ENCODE assay signal across 11 cellular contexts in genomic region chr7:81299272-81299671, GRCh38.
DNase-seq lines count a peak whose midpoint lies in the region; ATAC-seq and TF ChIP-seq lines count a peak whose summit lies in the region.
"Had no signal": no experiment of that assay in that cellular context is flagged by ENCODE, and none has a peak within 500 bp of the region (broad histone marks: within the 10 kb centered on the region; RNA-seq: fewer than 3 reads in every experiment).

No MANE protein-coding gene starts in this region.

- H4K20me1 ChIP-seq in SK-N-SH (ENCODE audit: insufficient read depth) (no peaks in the 10 kb centered on the region), GM23338 (replicated peaks; ENCODE audit: insufficient read depth) (no peaks in the 10 kb centered on the region)

- CTCF ChIA-PET in SK-N-SH (lab: Yijun Ruan, JAX) (interaction anchor here (1.6 kb wide), 1 partner anchor 158 kb away, joined by 4 read pairs; no protein-coding TSS in a partner anchor), Caco-2 (lab: Charles Lee) (no interaction called here)

- H3K27me3 Mint-ChIP-seq in GM23338 (ENCODE audit: insufficient read depth, low read depth, poor library complexity) (no peaks in the 10 kb centered on the region), Caco-2 (ENCODE audit: insufficient read depth, unreplicated experiment) (no peaks in the 10 kb centered on the region)

- H3K79me2 ChIP-seq in SK-N-SH (ENCODE audit: insufficient read depth) (no peaks in the 10 kb centered on the region), GM23338 (replicated peaks; ENCODE audit: insufficient read depth) (no peaks in the 10 kb centered on the region)

- no peaks in the 10 kb centered on the region for H3K9me3 Mint-ChIP-seq in GM23338
- no peaks in the 10 kb centered on the region for H3K9me3 Mint-ChIP-seq in Caco-2 (ENCODE audit: unreplicated experiment)

- H3K27ac ChIP-seq in right atrium auricular region, result no peak overlapping the region
- peak overlapping the region; percentile 43 to 63 for H3K27ac ChIP-seq in SK-N-SH (ENCODE audit: low read depth in 2 of 2, low read length in 1 of 2)
- no peak overlapping the region for H3K27ac ChIP-seq in upper lobe of right lung
- no peak overlapping the region for H3K27ac ChIP-seq in GM23338 (ENCODE audit: low read depth)

- H3K9ac ChIP-seq in SK-N-SH, result peak overlapping the region; percentile 4; the same call in 1 of the 2 replicates

- H3K36me3 ChIP-seq in right atrium auricular region, result no peaks in the 10 kb centered on the region
- no peaks in the 10 kb centered on the region for H3K36me3 ChIP-seq in SK-N-SH (replicated peaks in 1 of 2; ENCODE audit: control insufficient read depth in 1 of 2, insufficient read depth in 2 of 2, low read length in 1 of 2)
- H3K36me3 ChIP-seq in upper lobe of right lung, result no peaks in the 10 kb centered on the region
- no peaks in the 10 kb centered on the region for H3K36me3 ChIP-seq in GM23338 (ENCODE audit: insufficient read depth)
- H3K36me3 ChIP-seq in Caco-2 (ENCODE audit: control insufficient read depth, insufficient read depth, low read length), result no peaks in the 10 kb centered on the region

- H3K4me3 ChIP-seq in right atrium auricular region, result no peak overlapping the region
- H3K4me3 ChIP-seq in SK-N-SH (ENCODE audit: low read depth in 2 of 2, low read length in 1 of 2), result peak overlapping the region in 1 of 2 experiments; percentile 17; a peak in 1 of 4 replicates
- no peak overlapping the region for H3K4me3 ChIP-seq in foreskin fibroblast (ENCODE audit: low read depth in 1 of 2, low read length in 2 of 2)
- H3K4me3 ChIP-seq in upper lobe of right lung, result no peak overlapping the region
- no peak overlapping the region for H3K4me3 ChIP-seq in GM23338
- no peak overlapping the region for H3K4me3 ChIP-seq in Caco-2 (ENCODE audit: low read depth, low read length)

- peak; percentile 52 for ATAC-seq in Right ventricle myocardium inferior
- peak; percentile 43 for ATAC-seq in upper lobe of right lung
- no peak for ATAC-seq in GM23338

- no peaks in the 10 kb centered on the region for H3K9me3 ChIP-seq in right atrium auricular region
- no peaks in the 10 kb centered on the region for H3K9me3 ChIP-seq in SK-N-SH
- no peaks in the 10 kb centered on the region for H3K9me3 ChIP-seq in upper lobe of right lung
- H3K9me3 ChIP-seq in Caco-2, result no peaks in the 10 kb centered on the region

- H2AFZ ChIP-seq in SK-N-SH (ENCODE audit: low read depth), result no peak overlapping the region
- no peak overlapping the region for H2AFZ ChIP-seq in GM23338

- no peaks in the 10 kb centered on the region for H3K9me2 ChIP-seq in SK-N-SH
- no peaks in the 10 kb centered on the region for H3K9me2 ChIP-seq in GM23338 (ENCODE audit: insufficient read depth)

- H3K4me3 Mint-ChIP-seq in GM23338 (no peak overlapping the region), Caco-2 (ENCODE audit: unreplicated experiment) (no peak overlapping the region)

- intact Hi-C loops in Right ventricle myocardium inferior (cut with DNase I), result no loop called here
- intact Hi-C loops in upper lobe of right lung (cut with DNase I), result no loop called here
- intact Hi-C loops in Caco-2 (cut with micrococcal nuclease; ENCODE audit: unreplicated experiment), result loop anchor here (5.0 kb wide), 1 partner anchor 142 kb away; no protein-coding TSS in a partner anchor

- no peak for DNase-seq in Right ventricle myocardium inferior (ENCODE audit: missing footprints)
- no peak for DNase-seq in right atrium auricular region (ENCODE audit: low spot score)
- DNase-seq in SK-N-SH, result no peak
- peak; percentile 94 to 96 for DNase-seq in foreskin fibroblast
- DNase-seq in upper lobe of right lung, result no peak
- no peak for DNase-seq in GM23338 (ENCODE audit: low spot score)
- DNase-seq in Caco-2, result no peak
- DNase-seq in NCI-H1105 (lab: John Stamatoyannopoulos, UW), result no peak
- DNase-seq: activated CD8-positive, alpha-beta memory T cell treated with anti-CD3 and anti-CD28 coated beads for 24 hours; C1 segment of cervical spinal cord; NCI-H748 treated with DMSO at 0.1 percent for 48 hours had no signal

- no TSS peak for BruUV-seq in Caco-2 (replicated peaks; lab: Mats Ljungman, UMichigan)

- H3F3A ChIP-seq in SK-N-SH (replicated peaks; ENCODE audit: insufficient read depth), result peaks cover 10% of the 10 kb centered on the region
- H3F3A ChIP-seq in GM23338 (replicated peaks; ENCODE audit: low read depth), result no peaks in the 10 kb centered on the region

- TF ChIP-seq CTCF in right atrium auricular region (IDR thresholded peaks at IDR 0.05), result no peak
- TF ChIP-seq CTCF in SK-N-SH (IDR thresholded peaks at IDR 0.05), result no peak
- no peak for TF ChIP-seq CTCF in foreskin fibroblast (IDR thresholded peaks at IDR 0.05; ENCODE audit: low read depth, low read length)
- no peak for TF ChIP-seq CTCF in upper lobe of right lung (IDR thresholded peaks at IDR 0.05)
- TF ChIP-seq CTCF in GM23338 (conservative IDR thresholded peaks at IDR 0.05; ENCODE audit: low read depth in 2 of 2), result no peak
- TF ChIP-seq CTCF in Caco-2 (IDR thresholded peaks at IDR 0.05; ENCODE audit: insufficient read depth in 1 of 2, low read depth in 1 of 2, low read length in 1 of 2, severe bottlenecking in 1 of 2, unreplicated experiment in 1 of 2), result no peak

- H3K36me3 Mint-ChIP-seq in GM23338 (ENCODE audit: low read depth), result no peaks in the 10 kb centered on the region
- no peaks in the 10 kb centered on the region for H3K36me3 Mint-ChIP-seq in Caco-2 (ENCODE audit: insufficient read depth, unreplicated experiment)

- H3K27ac Mint-ChIP-seq in GM23338, result no peak overlapping the region
- no peak overlapping the region for H3K27ac Mint-ChIP-seq in Caco-2 (ENCODE audit: unreplicated experiment)

- 7% methylated on average over 3 of the region's 3 CpGs for WGBS in SK-N-SH (ENCODE audit: low lambda C conversion rate)

- H3K4me1 ChIP-seq in right atrium auricular region (peaks cover 0 to 8% of the 10 kb centered on the region in 2 donors), SK-N-SH (ENCODE audit: control insufficient read depth in 1 of 2, insufficient read depth in 2 of 2, low read depth in 1 of 2, low read length in 1 of 2) (peaks cover 0 to 14% of the 10 kb centered on the region in 2 experiments; a peak in 3 of 4 replicates), upper lobe of right lung (no peaks in the 10 kb centered on the region), GM23338 (ENCODE audit: insufficient read depth) (peaks cover 12% of the 10 kb centered on the region; the same call in 1 of the 2 replicates), Caco-2 (peaks cover 21% of the 10 kb centered on the region)

- peak in 1 of 2 experiments; percentile 74; a peak in 2 of 4 replicates for TF ChIP-seq EP300 in SK-N-SH (IDR thresholded peaks at IDR 0.05; ENCODE audit: borderline replicate concordance in 1 of 2, low read depth in 1 of 2, low read length in 1 of 2)

- H3K4me2 ChIP-seq in SK-N-SH, result peak overlapping the region; percentile 41; the same call in 1 of the 2 replicates
- no peak overlapping the region for H3K4me2 ChIP-seq in GM23338

- TF ChIP-seq RAD21 in SK-N-SH (IDR thresholded peaks at IDR 0.05; ENCODE audit: low read length), result no peak

- POLR2A ChIA-PET in SK-N-SH (lab: Yijun Ruan, JAX), result no interaction called here
- POLR2A ChIA-PET in Caco-2 (lab: Charles Lee), result no interaction called here

- H3K27me3 ChIP-seq in right atrium auricular region (no peaks in the 10 kb centered on the region), SK-N-SH (ENCODE audit: insufficient read depth) (no peaks in the 10 kb centered on the region), upper lobe of right lung (no peaks in the 10 kb centered on the region), GM23338 (ENCODE audit: insufficient read depth) (no peaks in the 10 kb centered on the region), Caco-2 (replicated peaks; ENCODE audit: control insufficient read depth, insufficient read depth, low read length) (no peaks in the 10 kb centered on the region)

- H3K4me1 Mint-ChIP-seq in GM23338, result peaks cover 18% of the 10 kb centered on the region; the same call in 2 of the 3 replicates
- peaks cover 16% of the 10 kb centered on the region for H3K4me1 Mint-ChIP-seq in Caco-2 (ENCODE audit: low read depth, unreplicated experiment)

TF ChIP-seq in SK-N-SH, 30 proteins besides CTCF, POLR2A, EP300 and RAD21 (continues in another document):
- TF ChIP-seq USF2 (IDR thresholded peaks at IDR 0.05; ENCODE audit: borderline replicate concordance, low read depth, low read length), result no peak

Comparison
In these comparisons a context has a peak if more than half of its experiments do, and no peak if none do; other contexts are left out.
1. DNase-seq: peak in foreskin fibroblast (2 of 2); none in Right ventricle myocardium inferior (single experiment), right atrium auricular region (single experiment), SK-N-SH (single experiment), upper lobe of right lung (single experiment), GM23338 (single experiment), Caco-2 (0 of 2) and NCI-H1105 (single experiment).
2. H3K27ac ChIP-seq: peak in SK-N-SH (2 of 2); none in right atrium auricular region (0 of 2), upper lobe of right lung (single experiment) and GM23338 (single experiment).